8 cellular contexts compared by ENCODE assay signal in the genomic region with DNA sequence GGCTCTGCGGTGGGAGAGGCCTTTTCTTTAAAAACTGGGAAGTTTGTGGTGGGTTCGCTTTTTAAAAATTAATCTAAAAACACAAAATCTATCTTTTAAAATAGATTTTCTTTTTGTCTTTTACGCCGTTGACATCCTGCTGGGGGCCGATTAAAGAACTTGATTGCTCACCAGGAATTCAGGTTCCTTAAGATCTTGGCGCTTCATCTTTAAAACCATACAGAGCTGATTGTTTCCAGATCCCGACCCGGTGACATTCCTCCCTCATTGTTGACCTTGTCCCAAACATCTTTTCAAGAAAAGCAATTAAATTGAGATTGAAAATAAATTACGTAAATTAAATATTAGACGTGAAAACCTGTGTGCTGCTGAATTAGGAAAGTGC. TPM values are rescaled to one million over a fixed set of nuclear protein-coding genes. Genes with fewer than 3 reads are reported as not detected.
DNase-seq lines count a peak whose midpoint lies in the region; ATAC-seq lines count a peak whose summit lies in the region.

No MANE protein-coding gene starts in this region.

- peaks cover 27% of the 10 kb centered on the region for H3K27me3 Mint-ChIP-seq in T-helper 2 cell treated with Interferon-gamma antibody and Interleukin-4, amounts not matched to agents 5 μg/mL and 100 μg/mL, for 36 hours (ENCODE audit: low read depth)
- peaks cover 69% of the 10 kb centered on the region for H3K27me3 Mint-ChIP-seq in activated naive CD8-positive, alpha-beta T cell treated with anti-CD3 and anti-CD28 coated beads, Interleukin-2, amount 50 U/mL, for 24 hours
- H3K27me3 Mint-ChIP-seq in immature natural killer cell (ENCODE audit: low read depth in 3 of 3) = peaks cover 9 to 37% (median 17%) of the 10 kb centered on the region in 3 donors

- H3K4me3 Mint-ChIP-seq in T-helper 2 cell treated with Interferon-gamma antibody and Interleukin-4, amounts not matched to agents 5 μg/mL and 100 μg/mL, for 36 hours = peak overlapping the region; percentile 87
- peak overlapping the region; percentile 77 for H3K4me3 Mint-ChIP-seq in activated naive CD8-positive, alpha-beta T cell treated with anti-CD3 and anti-CD28 coated beads, Interleukin-2, amount 50 U/mL, for 24 hours
- H3K4me3 Mint-ChIP-seq in immature natural killer cell = peak overlapping the region; percentile 39 to 70 (median 50)

- H3K27ac Mint-ChIP-seq in T-helper 2 cell treated with Interferon-gamma antibody and Interleukin-4, amounts not matched to agents 5 μg/mL and 100 μg/mL, for 36 hours = no peak overlapping the region
- H3K27ac Mint-ChIP-seq in activated naive CD8-positive, alpha-beta T cell treated with anti-CD3 and anti-CD28 coated beads, Interleukin-2, amount 50 U/mL, for 24 hours = no peak overlapping the region
- no peak overlapping the region for H3K27ac Mint-ChIP-seq in immature natural killer cell

- peak overlapping the region; percentile 55 to 60 for H3K9ac ChIP-seq in stomach smooth muscle (ENCODE audit: low read length in 2 of 2)

- H3K4me1 Mint-ChIP-seq in T-helper 2 cell treated with Interferon-gamma antibody and Interleukin-4, amounts not matched to agents 5 μg/mL and 100 μg/mL, for 36 hours (ENCODE audit: low read depth) = peaks cover 30% of the 10 kb centered on the region
- peaks cover 27% of the 10 kb centered on the region for H3K4me1 Mint-ChIP-seq in activated naive CD8-positive, alpha-beta T cell treated with anti-CD3 and anti-CD28 coated beads, Interleukin-2, amount 50 U/mL, for 24 hours
- peaks cover 6 to 11% of the 10 kb centered on the region in 2 donors for H3K4me1 Mint-ChIP-seq in immature natural killer cell

- no peak for ATAC-seq in activated naive CD8-positive, alpha-beta T cell treated with anti-CD3 and anti-CD28 coated beads, Interleukin-2, amount 50 U/mL, for 24 hours
- no peak for ATAC-seq in GM21529 (IDR thresholded peaks at IDR 0.05; ENCODE audit: unreplicated experiment)

- H3K4me3 ChIP-seq in stomach smooth muscle (ENCODE audit: low read length in 2 of 2) = peak overlapping the region; percentile 54 to 87

- H3K36me3 ChIP-seq in stomach smooth muscle (ENCODE audit: control insufficient read depth in 2 of 2, insufficient read depth in 2 of 2, low read length in 2 of 2) = no peaks in the 10 kb centered on the region

- no peaks in the 10 kb centered on the region for H3K9me3 ChIP-seq in stomach smooth muscle (ENCODE audit: control insufficient read depth in 2 of 2, low read length in 2 of 2)

- peak overlapping the region; percentile 58 for H3K27ac ChIP-seq in stomach smooth muscle (ENCODE audit: low read length)

- no peaks in the 10 kb centered on the region for H3K27me3 ChIP-seq in stomach smooth muscle (ENCODE audit: control insufficient read depth in 1 of 2, insufficient read depth in 2 of 2, low read length in 2 of 2)

- DNase-seq in T-helper 2 cell treated with Interferon-gamma antibody and Interleukin-4, amounts not matched to agents 5 μg/mL and 100 μg/mL, for 36 hours (ENCODE audit: low spot score) = no peak
- DNase-seq in T-helper 2 cell = no peak
- no peak for DNase-seq in activated naive CD8-positive, alpha-beta T cell treated with anti-CD3 and anti-CD28 coated beads, Interleukin-2, amount 50 U/mL, for 24 hours
- DNase-seq in immature natural killer cell = no peak
- no peak for DNase-seq in NCI-H128 (lab: John Stamatoyannopoulos, UW; ENCODE audit: unreplicated experiment)
- no peak for DNase-seq in RKO (ENCODE audit: low spot score)

- peaks cover 7% of the 10 kb centered on the region for H3K4me1 ChIP-seq in stomach smooth muscle (ENCODE audit: control insufficient read depth, insufficient read depth, low read length)

- H3K36me3 Mint-ChIP-seq in T-helper 2 cell treated with Interferon-gamma antibody and Interleukin-4, amounts not matched to agents 5 μg/mL and 100 μg/mL, for 36 hours (ENCODE audit: low read depth) = peaks cover 2% of the 10 kb centered on the region
- H3K36me3 Mint-ChIP-seq in activated naive CD8-positive, alpha-beta T cell treated with anti-CD3 and anti-CD28 coated beads, Interleukin-2, amount 50 U/mL, for 24 hours (ENCODE audit: low read depth) = no peaks in the 10 kb centered on the region
- no peaks in the 10 kb centered on the region for H3K36me3 Mint-ChIP-seq in immature natural killer cell

- H3K9me3 Mint-ChIP-seq in T-helper 2 cell treated with Interferon-gamma antibody and Interleukin-4, amounts not matched to agents 5 μg/mL and 100 μg/mL, for 36 hours = no peaks in the 10 kb centered on the region
- no peaks in the 10 kb centered on the region for H3K9me3 Mint-ChIP-seq in activated naive CD8-positive, alpha-beta T cell treated with anti-CD3 and anti-CD28 coated beads, Interleukin-2, amount 50 U/mL, for 24 hours
- no peaks in the 10 kb centered on the region for H3K9me3 Mint-ChIP-seq in immature natural killer cell

RNA-seq across cellular contexts. Expression of a gene that starts 0.5 kb away (rescaled TPM):
- polyA plus RNA-seq in immature natural killer cell = not detected
